In genomic region chr9:33682551-33682950, GRCh38 we compare ENCODE assay signal across 26 cellular contexts.
"Had no signal": no experiment of that assay in that cellular context is flagged by ENCODE, and none has a peak within 500 bp of the region (broad histone marks: within the 10 kb centered on the region; RNA-seq: fewer than 3 reads in every experiment).

No MANE protein-coding gene starts in this region.

- ATAC-seq: Panc1, PC-3, T-cell had no signal

- H3K9ac ChIP-seq: SK-N-SH had no signal

- H3K9me3 ChIP-seq: SK-N-SH had no signal

- H3K27ac Mint-ChIP-seq: IgD-negative memory B cell had no signal

- DNase-seq: KBM-7; NCI-H1092; NCI-H1105 treated with DMSO at 0.1 percent for 48 hours; NCI-H1417 treated with DMSO at 0.1 percent for 48 hours; NCI-H146; NCI-H1694 treated with DMSO at 0.1 percent for 48 hours; NCI-H1930; NCI-H2081; NCI-H2171; NCI-H226; NCI-H446; NCI-H510A; NCI-H524 treated with DMSO at 0.1 percent for 48 hours; NCI-H69; NCI-H774; NK-92 treated with Interleukin-12 subunit alpha and Interleukin-12 subunit beta, amount 100 ng/mL, for 24 hours; PC-3; SHP77; SK-N-SH; SW 1271; T-cell had no signal

- H3K4me3 Mint-ChIP-seq: IgD-negative memory B cell, T-cell had no signal

- H3K27ac ChIP-seq: HL-60, RWPE1 had no signal

- H3K36me3 Mint-ChIP-seq: IgD-negative memory B cell, T-cell had no signal

- FAIRE-seq: HTR-8/SVneo had no signal

- H3K4me2 ChIP-seq: SK-N-SH had no signal

- H3K9me3 Mint-ChIP-seq: IgD-negative memory B cell, T-cell had no signal
